ENCODE assay signal across 14 cellular contexts in genomic region chr1:160363010-160363409, GRCh38. TPM values are rescaled to one million over a fixed set of nuclear protein-coding genes. Genes with fewer than 3 reads are reported as not detected.
A peak's percentile ranks its signal among the peaks of the same experiment; 100 is the strongest.
DNase-seq lines count a peak whose midpoint lies in the region; ATAC-seq and TF ChIP-seq lines count a peak whose summit lies in the region.
"Had no signal": no experiment of that assay in that cellular context is flagged by ENCODE, and none has a peak within 500 bp of the region (broad histone marks: within the 10 kb centered on the region; RNA-seq: fewer than 3 reads in every experiment).

No MANE protein-coding gene starts in this region.

- peak overlapping the region; percentile 58 for H3K27ac ChIP-seq in HUES48 (ENCODE audit: low read depth, low read length)
- H3K27ac ChIP-seq in neural progenitor cell: peak overlapping the region; percentile 79
- H3K27ac ChIP-seq: right atrium auricular region had no signal

- H3K4me1 Mint-ChIP-seq in activated CD8-positive, alpha-beta T cell treated with anti-CD3 and anti-CD28 coated beads, Interleukin-2, amount 10 ng/mL, durations not matched to agents 7 days and 5 days (ENCODE audit: low read depth): peaks cover 6% of the 10 kb centered on the region
- no peaks in the 10 kb centered on the region for H3K4me1 Mint-ChIP-seq in activated CD8-positive, alpha-beta T cell treated with anti-CD3 and anti-CD28 coated beads for 36 hours (ENCODE audit: low read depth)
- H3K4me1 Mint-ChIP-seq in brain: peaks cover 70% of the 10 kb centered on the region
- peaks cover 38% of the 10 kb centered on the region for H3K4me1 Mint-ChIP-seq in neural progenitor cell

- CTCF ChIA-PET in activated CD8-positive, alpha-beta T cell treated with anti-CD3 and anti-CD28 coated beads, Interleukin-2, amount 10 ng/mL, durations not matched to agents 7 days and 5 days (lab: Charles Lee): interaction anchor here (1.2 to 1.9 kb wide), 2 partner anchors 12 to 13 kb away, joined by 3 to 9 read pairs; no protein-coding TSS in a partner anchor
- CTCF ChIA-PET in activated CD8-positive, alpha-beta T cell treated with anti-CD3 and anti-CD28 coated beads for 36 hours (lab: Charles Lee): interaction anchor here (1.0 to 8.6 kb wide), 4 partner anchors 8 to 74 kb away, joined by 3 to 41 read pairs (median 6); no protein-coding TSS in a partner anchor

- H3K4me2 ChIP-seq in neural progenitor cell: peak overlapping the region; percentile 61

- peaks cover 15% of the 10 kb centered on the region for H3K36me3 Mint-ChIP-seq in activated CD8-positive, alpha-beta T cell treated with anti-CD3 and anti-CD28 coated beads, Interleukin-2, amount 10 ng/mL, durations not matched to agents 7 days and 5 days (ENCODE audit: low read depth)
- peaks cover 9% of the 10 kb centered on the region for H3K36me3 Mint-ChIP-seq in activated CD8-positive, alpha-beta T cell treated with anti-CD3 and anti-CD28 coated beads for 36 hours (ENCODE audit: low read depth)
- peaks cover 12% of the 10 kb centered on the region for H3K36me3 Mint-ChIP-seq in brain
- H3K36me3 Mint-ChIP-seq in neural progenitor cell: peaks cover 11% of the 10 kb centered on the region

- H3K9ac ChIP-seq in HUES48 (ENCODE audit: low read depth, low read length) (no peak overlapping the region), neural progenitor cell (no peak overlapping the region)

- H3K4me3 ChIP-seq in HUES48 (ENCODE audit: low read depth, low read length): no peak overlapping the region
- no peak overlapping the region for H3K4me3 ChIP-seq in neural progenitor cell
- H3K4me3 ChIP-seq: right atrium auricular region had no signal

- POLR2A ChIA-PET in activated CD8-positive, alpha-beta T cell treated with anti-CD3 and anti-CD28 coated beads, Interleukin-2, amount 10 ng/mL, durations not matched to agents 7 days and 5 days (lab: Charles Lee): no interaction called here
- POLR2A ChIA-PET in activated CD8-positive, alpha-beta T cell treated with anti-CD3 and anti-CD28 coated beads for 36 hours (lab: Charles Lee): interaction anchor here (0.5 to 1.2 kb wide), 3 partner anchors 9 to 20 kb away, joined by 3 to 4 read pairs (median 3); partner anchors contain the start of genes COPA and NCSTN

- intact Hi-C loops in activated CD8-positive, alpha-beta T cell treated with anti-CD3 and anti-CD28 coated beads for 36 hours (cut with micrococcal nuclease): no loop called here

- peaks cover 26% of the 10 kb centered on the region for H3K4me1 ChIP-seq in HUES48 (ENCODE audit: control insufficient read depth, insufficient read depth, low read length)
- H3K4me1 ChIP-seq in neural progenitor cell: peaks cover 22% of the 10 kb centered on the region
- H3K4me1 ChIP-seq: right atrium auricular region had no signal

- no peak overlapping the region for H3K4me3 Mint-ChIP-seq in activated CD8-positive, alpha-beta T cell treated with anti-CD3 and anti-CD28 coated beads, Interleukin-2, amount 10 ng/mL, durations not matched to agents 7 days and 5 days
- H3K4me3 Mint-ChIP-seq in activated CD8-positive, alpha-beta T cell treated with anti-CD3 and anti-CD28 coated beads for 36 hours: no peak overlapping the region
- H3K4me3 Mint-ChIP-seq in brain (peak overlapping the region in 4 of 5 experiments; percentile 56 to 76 (median 59)), neural progenitor cell (peak overlapping the region; percentile 19)
- H3K4me3 Mint-ChIP-seq: natural killer cell had no signal

- ATAC-seq in activated CD8-positive, alpha-beta T cell treated with anti-CD3 and anti-CD28 coated beads, Interleukin-2, amount 10 ng/mL, durations not matched to agents 7 days and 5 days: no peak
- no peak for ATAC-seq in activated CD8-positive, alpha-beta T cell treated with anti-CD3 and anti-CD28 coated beads for 36 hours
- ATAC-seq: natural killer cell had no signal

- peaks cover 29% of the 10 kb centered on the region for H3K36me3 ChIP-seq in HUES48 (ENCODE audit: control insufficient read depth, insufficient read depth, low read length)
- no peaks in the 10 kb centered on the region for H3K36me3 ChIP-seq in neural progenitor cell

- no peaks in the 10 kb centered on the region for H3K9me3 Mint-ChIP-seq in activated CD8-positive, alpha-beta T cell treated with anti-CD3 and anti-CD28 coated beads, Interleukin-2, amount 10 ng/mL, durations not matched to agents 7 days and 5 days (ENCODE audit: insufficient read depth)
- H3K9me3 Mint-ChIP-seq in activated CD8-positive, alpha-beta T cell treated with anti-CD3 and anti-CD28 coated beads for 36 hours: no peaks in the 10 kb centered on the region
- H3K9me3 Mint-ChIP-seq in brain: no peaks in the 10 kb centered on the region
- H3K9me3 Mint-ChIP-seq in neural progenitor cell: no peaks in the 10 kb centered on the region
- H3K9me3 Mint-ChIP-seq: natural killer cell had no signal

- H3K27me3 Mint-ChIP-seq in activated CD8-positive, alpha-beta T cell treated with anti-CD3 and anti-CD28 coated beads, Interleukin-2, amount 10 ng/mL, durations not matched to agents 7 days and 5 days (ENCODE audit: low read depth): no peaks in the 10 kb centered on the region
- H3K27me3 Mint-ChIP-seq in activated CD8-positive, alpha-beta T cell treated with anti-CD3 and anti-CD28 coated beads for 36 hours: no peaks in the 10 kb centered on the region
- H3K27me3 Mint-ChIP-seq in brain (peaks cover 6% of the 10 kb centered on the region), neural progenitor cell (ENCODE audit: insufficient read depth, low read depth) (peaks cover 8% of the 10 kb centered on the region)

- H3F3A ChIP-seq in neural progenitor cell (ENCODE audit: low read depth): peaks cover 17% of the 10 kb centered on the region

- no peaks in the 10 kb centered on the region for H3K27me3 ChIP-seq in HUES48 (ENCODE audit: control insufficient read depth, insufficient read depth, low read length)
- H3K27me3 ChIP-seq in neural progenitor cell: no peaks in the 10 kb centered on the region
- H3K27me3 ChIP-seq: right atrium auricular region had no signal

- no peaks in the 10 kb centered on the region for H3K9me3 ChIP-seq in HUES48 (ENCODE audit: control insufficient read depth, insufficient read depth, low read length)
- H3K9me3 ChIP-seq in neural progenitor cell (ENCODE audit: low read depth): no peaks in the 10 kb centered on the region
- H3K9me3 ChIP-seq: right atrium auricular region had no signal

- no peak for TF ChIP-seq CTCF in activated CD8-positive, alpha-beta T cell treated with anti-CD3 and anti-CD28 coated beads for 36 hours (IDR thresholded peaks at IDR 0.05)
- TF ChIP-seq CTCF in brain (conservative IDR thresholded peaks at IDR 0.05): no peak
- no peak for TF ChIP-seq CTCF in neural progenitor cell (IDR thresholded peaks at IDR 0.05)

- peak overlapping the region; percentile 69 for H2AFZ ChIP-seq in neural progenitor cell (replicated peaks)

- no peaks in the 10 kb centered on the region for H4K20me1 ChIP-seq in neural progenitor cell (ENCODE audit: low read depth)

- DNase-seq in activated CD8-positive, alpha-beta T cell treated with anti-CD3 and anti-CD28 coated beads, Interleukin-2, amount 10 ng/mL, durations not matched to agents 7 days and 5 days: no peak
- DNase-seq in activated CD8-positive, alpha-beta T cell treated with anti-CD3 and anti-CD28 coated beads for 36 hours: no peak
- DNase-seq in neural progenitor cell (ENCODE audit: low spot score) (no peak), kidney tubule cell (ENCODE audit: low spot score) (no peak), NOMO-1 treated with DMSO at 0.1 percent for 48 hours (lab: John Stamatoyannopoulos, UW; ENCODE audit: unreplicated experiment) (no peak), occipital lobe (lab: John Stamatoyannopoulos, UW) (no peak)
- DNase-seq: anterior cingulate cortex, natural killer cell, NCI-H345, OCI-M1, trophoblast cell had no signal

- H3K27ac Mint-ChIP-seq in activated CD8-positive, alpha-beta T cell treated with anti-CD3 and anti-CD28 coated beads, Interleukin-2, amount 10 ng/mL, durations not matched to agents 7 days and 5 days: peak overlapping the region; percentile 27
- no peak overlapping the region for H3K27ac Mint-ChIP-seq in activated CD8-positive, alpha-beta T cell treated with anti-CD3 and anti-CD28 coated beads for 36 hours
- H3K27ac Mint-ChIP-seq in brain (peak overlapping the region; percentile 97 to 100 (median 98)), neural progenitor cell (peak overlapping the region; percentile 98)
- H3K27ac Mint-ChIP-seq: natural killer cell had no signal

- H3K79me2 ChIP-seq in neural progenitor cell (ENCODE audit: low read depth): no peaks in the 10 kb centered on the region

RNA-seq across cellular contexts. Expression of gene NHLH1, which starts 3.9 kb away (rescaled TPM):
- total RNA-seq in activated CD8-positive, alpha-beta T cell treated with anti-CD3 and anti-CD28 coated beads, Interleukin-2, amount 10 ng/mL, durations not matched to agents 7 days and 5 days: under 1 TPM; 0.24 to 0.47 TPM
- total RNA-seq in activated CD8-positive, alpha-beta T cell treated with anti-CD3 and anti-CD28 coated beads for 36 hours: under 1 TPM; 0.22 to 0.45 TPM
- polyA plus RNA-seq in brain (ENCODE audit: insufficient read depth, low read depth, low replicate concordance): 1.0 TPM
- total RNA-seq in neural progenitor cell (ENCODE audit: low replicate concordance) (0.07 and 0.22 TPM in 2 replicates), occipital lobe (0.62 TPM)
- total RNA-seq: right atrium auricular region had no signal

RNA-seq across cellular contexts. Expression of gene NCSTN, which starts 19.8 kb away (rescaled TPM):
- 10 to 100 TPM; 52.7 to 59.7 TPM for total RNA-seq in activated CD8-positive, alpha-beta T cell treated with anti-CD3 and anti-CD28 coated beads, Interleukin-2, amount 10 ng/mL, durations not matched to agents 7 days and 5 days
- total RNA-seq in activated CD8-positive, alpha-beta T cell treated with anti-CD3 and anti-CD28 coated beads for 36 hours: 10 to 100 TPM; 36.6 to 38.0 TPM
- polyA plus RNA-seq in brain (ENCODE audit: insufficient read depth, low read depth, low replicate concordance): 103 TPM
- total RNA-seq in neural progenitor cell (ENCODE audit: low replicate concordance) (44.8 and 78.0 TPM in 2 replicates), occipital lobe (25.9 TPM)

RNA-seq across cellular contexts. Expression of gene COPA, which starts 20.0 kb away (rescaled TPM):
- 100 to 1,000 TPM; 121 to 128 TPM for total RNA-seq in activated CD8-positive, alpha-beta T cell treated with anti-CD3 and anti-CD28 coated beads, Interleukin-2, amount 10 ng/mL, durations not matched to agents 7 days and 5 days
- 100 to 1,000 TPM; 117 to 118 TPM for total RNA-seq in activated CD8-positive, alpha-beta T cell treated with anti-CD3 and anti-CD28 coated beads for 36 hours
- polyA plus RNA-seq in brain (ENCODE audit: insufficient read depth, low read depth, low replicate concordance): 173 TPM
- total RNA-seq in neural progenitor cell (ENCODE audit: low replicate concordance) (82.6 and 83.3 TPM in 2 replicates), occipital lobe (143 TPM)

RNA-seq across cellular contexts. Expression of gene VANGL2, which starts 37.4 kb away (rescaled TPM):
- not detected for total RNA-seq in activated CD8-positive, alpha-beta T cell treated with anti-CD3 and anti-CD28 coated beads, Interleukin-2, amount 10 ng/mL, durations not matched to agents 7 days and 5 days
- under 1 TPM; 0.16 to 0.40 TPM for total RNA-seq in activated CD8-positive, alpha-beta T cell treated with anti-CD3 and anti-CD28 coated beads for 36 hours
- 45.5 TPM for polyA plus RNA-seq in brain (ENCODE audit: insufficient read depth, low read depth, low replicate concordance)
- 23.0 and 46.6 TPM in 2 replicates for total RNA-seq in neural progenitor cell (ENCODE audit: low replicate concordance)
- total RNA-seq in occipital lobe: 12.5 TPM

Comparison
In these comparisons a context has a peak if more than half of its experiments do, and no peak if none do; other contexts are left out.
1. H3K4me3 Mint-ChIP-seq: peak in brain (4 of 5) and neural progenitor cell (single experiment); none in activated CD8-positive, alpha-beta T cell treated with anti-CD3 and anti-CD28 coated beads, Interleukin-2, amount 10 ng/mL, durations not matched to agents 7 days and 5 days (single experiment) and activated CD8-positive, alpha-beta T cell treated with anti-CD3 and anti-CD28 coated beads for 36 hours (single experiment).